In the genomic region with DNA sequence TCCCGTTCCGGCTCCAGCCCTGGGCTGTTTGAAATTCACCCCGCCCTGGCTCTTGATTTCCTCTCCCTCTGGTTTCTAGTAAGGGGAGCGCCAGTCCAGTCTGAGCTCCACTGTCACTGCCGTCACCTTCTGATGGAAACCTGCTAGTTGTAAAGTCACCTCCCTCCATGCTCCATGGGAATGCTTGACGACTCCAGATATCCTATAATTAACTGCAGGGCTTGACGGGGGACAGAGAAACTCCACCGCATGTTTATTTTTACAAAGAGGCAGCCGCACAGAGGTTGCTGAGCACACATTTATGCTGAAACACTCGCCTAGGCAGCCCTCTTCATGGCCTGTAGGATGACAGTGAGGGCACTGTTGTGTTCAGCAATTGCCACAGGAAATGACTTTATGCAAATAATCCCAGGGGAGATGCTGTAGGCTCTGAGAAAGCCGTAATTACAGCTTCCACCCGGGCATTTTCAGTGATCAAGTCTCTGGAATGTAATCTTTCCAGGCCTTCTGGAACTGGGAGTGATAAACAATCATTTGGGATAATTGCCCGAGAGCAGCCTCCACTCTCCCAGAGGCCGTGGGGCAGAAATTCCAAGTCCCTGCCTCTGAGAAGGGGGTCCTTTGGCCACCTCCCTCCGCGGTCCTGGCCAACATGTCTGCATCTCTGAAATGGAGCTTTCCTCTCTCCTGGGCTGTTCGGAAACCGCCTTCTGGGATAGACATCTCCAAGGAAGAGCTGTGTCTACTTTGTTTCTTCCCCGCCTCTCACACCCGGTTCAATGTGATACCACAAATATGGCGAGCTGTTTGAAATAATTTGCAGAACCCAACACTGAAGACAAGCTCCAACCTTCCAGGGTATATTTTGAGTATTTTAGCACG, we compare ENCODE assay signal across 8 cellular contexts.
DNase-seq lines count a peak whose midpoint lies in the region; ATAC-seq and TF ChIP-seq lines count a peak whose summit lies in the region.

No MANE protein-coding gene starts in this region.

- DNase-seq in ELF-1 (ENCODE audit: low read depth, low spot score), result peak; percentile 86
- DNase-seq in fibroblast of mammary gland (ENCODE audit: low read depth), result peak; percentile 46
- no peak for DNase-seq in suprapubic skin (ENCODE audit: low spot score in 2 of 2)
- no peak for DNase-seq in COLO668 (lab: John Stamatoyannopoulos, UW; ENCODE audit: unreplicated experiment)
- no peak for DNase-seq in A172 (ENCODE audit: low spot score)
- no peak for DNase-seq in mucosa of gallbladder (ENCODE audit: low spot score)

- peaks cover 52% of the 10 kb centered on the region for H3K4me1 ChIP-seq in suprapubic skin

- H3K27me3 ChIP-seq in suprapubic skin, result no peaks in the 10 kb centered on the region

- TF ChIP-seq POLR2A in suprapubic skin (IDR thresholded peaks at IDR 0.05), result no peak

- H3K27ac ChIP-seq in suprapubic skin, result peak overlapping the region; percentile 60

- no peak for TF ChIP-seq EP300 in suprapubic skin (IDR thresholded peaks at IDR 0.05)

- no peak overlapping the region for H3K4me3 ChIP-seq in fibroblast of mammary gland (ENCODE audit: control insufficient read depth, low read depth, low read length)
- H3K4me3 ChIP-seq in suprapubic skin, result no peak overlapping the region

- 58% methylated on average over 22 of the region's 22 CpGs for WGBS in suprapubic skin

- no peaks in the 10 kb centered on the region for H3K36me3 ChIP-seq in suprapubic skin

- ATAC-seq in GM21360 (IDR thresholded peaks at IDR 0.05; ENCODE audit: unreplicated experiment), result peak; percentile 53
- peak; percentile 83 for ATAC-seq in HG03521 (IDR thresholded peaks at IDR 0.05; ENCODE audit: unreplicated experiment)

- TF ChIP-seq CTCF in fibroblast of mammary gland (conservative IDR thresholded peaks at IDR 0.05; ENCODE audit: control insufficient read depth, insufficient read depth, low read depth, low read length) (no peak), suprapubic skin (IDR thresholded peaks at IDR 0.05) (no peak)

- H3K9me3 ChIP-seq in suprapubic skin, result no peaks in the 10 kb centered on the region

Comparison
In these comparisons a context has a peak if more than half of its experiments do, and no peak if none do; other contexts are left out.
1. DNase-seq: peak in ELF-1 (single experiment) and fibroblast of mammary gland (single experiment); none in suprapubic skin (0 of 2), COLO668 (single experiment), A172 (single experiment) and mucosa of gallbladder (single experiment).